In genomic region chr16:50266337-50267091, GRCh38 we compare ENCODE assay signal across 8 cellular contexts. TPM values are rescaled to one million over a fixed set of nuclear protein-coding genes. Genes with fewer than 3 reads are reported as not detected.
A peak's percentile ranks its signal among the peaks of the same experiment; 100 is the strongest.
DNase-seq lines count a peak whose midpoint lies in the region; ATAC-seq and TF ChIP-seq lines count a peak whose summit lies in the region.

TSS of gene ADCY7 (plus strand) at chr16:50266551. CDS start at chr16:50288180, 21,629 bp downstream.

- intact Hi-C loops in heart right ventricle (cut with DNase I) (no loop called here), prostate gland (cut with DNase I) (no loop called here)

- 30 to 37% methylated on average over 25 of the region's 25 CpGs for WGBS in heart right ventricle, 2 donors
- 20% methylated on average over 25 of the region's 25 CpGs for WGBS in prostate gland

- H3K4me1 ChIP-seq in heart right ventricle (peaks cover 1 to 53% (median 5%) of the 10 kb centered on the region in 9 donors), prostate gland (replicated peaks) (peaks cover 3% of the 10 kb centered on the region)

- TF ChIP-seq POLR2A in GM19099 (IDR thresholded peaks at IDR 0.05; ENCODE audit: extremely low read depth, insufficient read length, low read depth) (peak; percentile 70), prostate gland (IDR thresholded peaks at IDR 0.05) (no peak)

- no peaks in the 10 kb centered on the region for H3K9me3 ChIP-seq in heart right ventricle
- no peaks in the 10 kb centered on the region for H3K9me3 ChIP-seq in prostate gland

- no peak for TF ChIP-seq CTCF in heart right ventricle (IDR thresholded peaks at IDR 0.05)
- no peak for TF ChIP-seq CTCF in prostate gland (IDR thresholded peaks at IDR 0.05)

- DNase-seq in AG08396 (ENCODE audit: low spot score) (peak; percentile 85), SK-N-DZ (ENCODE audit: low spot score) (peak; percentile 66), heart right ventricle (peak; percentile 49 to 74), prostate gland (ENCODE audit: low spot score) (no peak)
- DNase-seq in activated naive CD4-positive, alpha-beta T cell treated with Interleukin-2 at 50 U/mL for 16 hours, result peak; percentile 87

- H3K4me3 ChIP-seq in heart right ventricle (peak within 1 kb of the TSS in 9 of 10 donors; percentile 22 to 58 (median 48)), skin epidermis (peak within 1 kb of the TSS; percentile 29 to 48 (median 39)), prostate gland (peak within 1 kb of the TSS in 1 of 2 donors; percentile 3)

- H3K27ac ChIP-seq in heart right ventricle (peak within 1 kb of the TSS in 7 of 10 donors; percentile 26 to 91 (median 52)), skin epidermis (peak within 1 kb of the TSS in 20 of 21 experiments; percentile 19 to 99 (median 82)), prostate gland (no peak within 1 kb of the TSS)

- H3K27me3 ChIP-seq in heart right ventricle, result peaks cover 0 to 12% (median 0%) of the 10 kb centered on the region in 7 donors
- no peaks in the 10 kb centered on the region for H3K27me3 ChIP-seq in prostate gland (replicated peaks; ENCODE audit: insufficient read depth)

- ATAC-seq in HG03342 (IDR thresholded peaks at IDR 0.05; ENCODE audit: unreplicated experiment) (peak; percentile 86), heart right ventricle (peak; percentile 66 to 87 (median 81))

- H3K36me3 ChIP-seq in heart right ventricle (no peaks in the 10 kb centered on the region), prostate gland (no peaks in the 10 kb centered on the region)

RNA-seq across cellular contexts. Expression of gene ADCY7, which starts in this region (rescaled TPM):
- 17.1 and 38.6 TPM in 2 replicates for polyA plus RNA-seq in SK-N-DZ (2014; cell fraction: cytosol; rRNA removed)
- polyA plus RNA-seq in SK-N-DZ (2014; cell fraction: nucleus; rRNA removed), result 68.1 and 81.4 TPM in 2 replicates
- total RNA-seq in heart right ventricle (10 to 100 TPM in 2 of 10 donors, 1 to 10 TPM in 8; 2.2 to 25.5 (median 4.7) TPM), prostate gland (10 to 100 TPM in 1 of 2 donors, 1 to 10 TPM in 1; 2.0 to 10.9 TPM)
- polyA plus RNA-seq in heart right ventricle, result 1 to 10 TPM; 2.4 to 5.0 TPM

Comparison
In these comparisons a context has a peak if more than half of its experiments do, and no peak if none do; other contexts are left out.
1. H3K27ac ChIP-seq: peak in heart right ventricle (7 of 10) and skin epidermis (20 of 21); none in prostate gland (0 of 2).